In the genomic region with DNA sequence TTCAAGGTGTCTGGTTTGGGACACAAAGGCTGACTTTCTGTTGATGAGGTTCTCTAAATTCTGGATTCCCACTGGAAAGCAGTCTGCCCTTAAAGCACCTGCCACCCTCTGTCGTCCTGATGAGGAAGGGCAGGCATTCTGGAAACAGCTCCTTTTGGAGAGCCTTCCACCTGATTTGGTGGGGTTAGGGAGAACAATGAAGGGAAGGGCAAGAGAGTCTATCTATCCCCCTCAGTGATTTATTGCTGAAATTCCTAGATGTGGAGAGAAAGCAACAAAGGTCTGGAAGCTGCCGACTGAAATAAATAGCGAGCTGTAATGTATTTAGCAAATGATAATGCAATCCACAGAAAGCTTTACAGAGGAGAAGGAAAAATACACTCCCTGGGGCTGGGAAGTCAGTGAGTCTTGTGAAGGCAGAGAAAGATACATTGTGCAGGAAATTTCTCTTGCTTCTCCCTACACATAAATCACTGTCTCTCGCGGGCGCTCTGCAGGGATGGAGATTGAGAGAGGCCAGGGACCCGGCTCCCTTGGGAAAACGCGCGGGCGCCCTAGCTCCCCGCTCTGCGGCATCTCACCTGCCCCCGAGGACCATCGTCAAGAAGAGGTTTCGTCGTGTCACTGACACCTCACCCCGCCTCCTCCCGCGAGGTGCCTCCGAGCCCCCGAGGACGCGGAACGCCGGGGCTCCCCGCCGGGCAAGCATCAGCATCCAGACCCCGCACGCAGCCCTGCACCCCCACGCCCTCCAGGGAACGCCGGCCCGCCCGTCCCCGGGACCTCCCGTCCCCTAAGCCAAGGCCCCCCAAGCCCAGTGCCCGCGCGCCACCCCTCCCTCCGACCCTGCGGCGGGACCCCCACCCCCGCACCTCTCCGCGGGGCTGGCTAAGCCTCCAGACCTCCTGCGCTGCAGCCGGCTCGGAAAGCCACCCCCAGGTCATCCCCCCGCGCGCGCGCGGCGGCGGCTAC, we compare ENCODE assay signal across 1 cellular context.
A peak's percentile ranks its signal among the peaks of the same experiment; 100 is the strongest.
TF ChIP-seq lines count a peak whose summit lies in the region.

No MANE protein-coding gene starts in this region.

TF ChIP-seq in H1, 55 proteins besides CTCF, POLR2A, EP300 and RAD21:
- no peak for TF ChIP-seq ATF2 (IDR thresholded peaks at IDR 0.05; ENCODE audit: low read length)
- TF ChIP-seq JUN (IDR thresholded peaks at IDR 0.05; ENCODE audit: low read depth, low read length): no peak
- 0 out of 4 replicates have a peak, but pooled peaks of 1 of the 2 experiments have one; percentile 38 for TF ChIP-seq SIN3A (conservative IDR thresholded peaks at IDR 0.05 in 1 of 2, IDR thresholded peaks at IDR 0.05 in 1 of 2; ENCODE audit: low read depth in 1 of 2, low read length in 2 of 2)
- no peak for TF ChIP-seq ZNF274 (IDR thresholded peaks at IDR 0.05; ENCODE audit: borderline replicate concordance, extremely low read depth, low read length)
- TF ChIP-seq EGR1 (IDR thresholded peaks at IDR 0.05; ENCODE audit: borderline replicate concordance, low read depth, low read length): no peak
- 0 out of 4 replicates have a peak, but pooled peaks of 1 of the 2 experiments have one; percentile 31 for TF ChIP-seq HDAC2 (IDR thresholded peaks at IDR 0.05; ENCODE audit: borderline replicate concordance in 1 of 2, low read depth in 2 of 2, low read length in 2 of 2)
- TF ChIP-seq, protein P1, sequence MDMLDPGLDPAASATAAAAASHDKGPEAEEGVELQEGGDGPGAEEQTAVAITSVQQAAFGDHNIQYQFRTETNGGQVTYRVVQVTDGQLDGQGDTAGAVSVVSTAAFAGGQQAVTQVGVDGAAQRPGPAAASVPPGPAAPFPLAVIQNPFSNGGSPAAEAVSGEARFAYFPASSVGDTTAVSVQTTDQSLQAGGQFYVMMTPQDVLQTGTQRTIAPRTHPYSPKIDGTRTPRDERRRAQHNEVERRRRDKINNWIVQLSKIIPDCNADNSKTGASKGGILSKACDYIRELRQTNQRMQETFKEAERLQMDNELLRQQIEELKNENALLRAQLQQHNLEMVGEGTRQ (IDR thresholded peaks at IDR 0.05; ENCODE audit: low read length): no peak
- TF ChIP-seq NANOG (IDR thresholded peaks at IDR 0.05; ENCODE audit: insufficient read depth, low read depth, low read length, poor library complexity, severe bottlenecking): no peak
- peak; percentile 31 for TF ChIP-seq KDM4A (IDR thresholded peaks at IDR 0.05; ENCODE audit: low read depth, low read length, severe bottlenecking)
- TF ChIP-seq CHD2 (IDR thresholded peaks at IDR 0.05; ENCODE audit: low read length): no peak
- TF ChIP-seq TBP (IDR thresholded peaks at IDR 0.05; ENCODE audit: low read depth, low read length): no peak
- TF ChIP-seq RNF2 (IDR thresholded peaks at IDR 0.05; ENCODE audit: borderline replicate concordance, low read depth, low read length, missing control alignments, poor library complexity, severe bottlenecking): no peak
- no peak for TF ChIP-seq BRCA1 (IDR thresholded peaks at IDR 0.05; ENCODE audit: low read depth, low read length)
- TF ChIP-seq, protein P2, sequence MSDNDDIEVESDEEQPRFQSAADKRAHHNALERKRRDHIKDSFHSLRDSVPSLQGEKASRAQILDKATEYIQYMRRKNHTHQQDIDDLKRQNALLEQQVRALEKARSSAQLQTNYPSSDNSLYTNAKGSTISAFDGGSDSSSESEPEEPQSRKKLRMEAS (IDR thresholded peaks at IDR 0.05): 0 out of 2 replicates have a peak, but pooled peaks have one; percentile 34
- TF ChIP-seq RXRA (IDR thresholded peaks at IDR 0.05; ENCODE audit: insufficient read depth, low read depth, low read length): no peak
- no peak for TF ChIP-seq SP4 (IDR thresholded peaks at IDR 0.05; ENCODE audit: low read length)
- TF ChIP-seq ASH2L (IDR thresholded peaks at IDR 0.05; ENCODE audit: low read length): peak; percentile 50
- no peak for TF ChIP-seq SP2 (IDR thresholded peaks at IDR 0.05; ENCODE audit: low read length)
- TF ChIP-seq RBBP5 (IDR thresholded peaks at IDR 0.05; ENCODE audit: borderline replicate concordance, low read depth, low read length): peak; percentile 17; the same call in 1 of the 2 replicates
- no peak for TF ChIP-seq SP1 (IDR thresholded peaks at IDR 0.05; ENCODE audit: low read depth, low read length)
- TF ChIP-seq KDM1A (IDR thresholded peaks at IDR 0.05; ENCODE audit: borderline replicate concordance, low read length): no peak
- no peak for TF ChIP-seq SUZ12 (IDR thresholded peaks at IDR 0.05; ENCODE audit: low read length)
- TF ChIP-seq BCL11A (IDR thresholded peaks at IDR 0.05; ENCODE audit: low read depth in 2 of 2, low read length in 2 of 2): no peak
- no peak; the same call in 1 of the 2 replicates for TF ChIP-seq PHF8 (conservative IDR thresholded peaks at IDR 0.05; ENCODE audit: low read depth, low read length)
- no peak for TF ChIP-seq POLR2AphosphoS5 (IDR thresholded peaks at IDR 0.05; ENCODE audit: low read depth, low read length)
- TF ChIP-seq TCF12 (IDR thresholded peaks at IDR 0.05; ENCODE audit: low read depth, low read length): no peak
- TF ChIP-seq CEBPB (IDR thresholded peaks at IDR 0.05; ENCODE audit: low read depth, low read length): no peak
- TF ChIP-seq CREB1 (IDR thresholded peaks at IDR 0.05): no peak
- no peak for TF ChIP-seq YY1 (IDR thresholded peaks at IDR 0.05; ENCODE audit: low read depth, low read length)
- TF ChIP-seq POU5F1 (IDR thresholded peaks at IDR 0.05; ENCODE audit: low read depth, low read length): no peak
- TF ChIP-seq GTF2F1 (IDR thresholded peaks at IDR 0.05; ENCODE audit: borderline replicate concordance, low read depth, low read length): no peak
- no peak for TF ChIP-seq JUND (IDR thresholded peaks at IDR 0.05; ENCODE audit: low read length)
- no peak for TF ChIP-seq MAFK (IDR thresholded peaks at IDR 0.05; ENCODE audit: low read depth, low read length)
- no peak for TF ChIP-seq RFX5 (IDR thresholded peaks at IDR 0.05; ENCODE audit: borderline replicate concordance, low read depth, low read length)
- TF ChIP-seq SAP30 (IDR thresholded peaks at IDR 0.05; ENCODE audit: insufficient read depth, insufficient replicate concordance, low read length): no peak
